In the genomic region with DNA sequence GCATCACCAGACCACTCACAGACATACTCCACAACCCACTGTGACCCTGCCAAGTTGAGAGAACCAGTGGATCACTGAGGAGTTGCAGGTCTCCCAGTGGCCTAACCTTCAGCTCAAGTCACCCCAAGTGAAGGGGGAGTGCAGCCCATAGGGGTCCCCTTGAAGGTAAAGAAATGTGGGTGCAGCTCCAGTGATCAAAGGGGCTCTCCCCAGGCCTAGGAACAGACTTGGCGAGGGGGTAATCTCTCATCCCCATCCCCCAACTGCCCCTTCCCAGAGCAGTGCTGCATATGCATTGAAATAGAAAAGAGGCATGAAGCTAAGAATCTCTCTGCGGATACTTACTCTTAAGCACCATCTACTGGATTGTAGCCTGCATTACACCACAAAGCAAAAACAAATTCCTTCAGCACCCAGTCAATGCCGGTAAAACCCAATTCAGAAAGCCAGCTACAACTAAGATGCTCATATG, we compare ENCODE assay signal across 8 cellular contexts. TPM values are rescaled to one million over a fixed set of nuclear protein-coding genes. Genes with fewer than 3 reads are reported as not detected.
DNase-seq lines count a peak whose midpoint lies in the region; ATAC-seq, FAIRE-seq and TF ChIP-seq lines count a peak whose summit lies in the region.

No MANE protein-coding gene starts in this region.

- no peaks in the 10 kb centered on the region for H4K20me1 ChIP-seq in OCI-LY3 (ENCODE audit: insufficient read depth, low read length)

- H3K4me1 ChIP-seq in OCI-LY3 (ENCODE audit: low read length) = no peaks in the 10 kb centered on the region
- peaks cover 0 to 4% (median 0%) of the 10 kb centered on the region in 3 donors for H3K4me1 ChIP-seq in pancreas

- no peak for TF ChIP-seq POLR2A in erythroblast (IDR thresholded peaks at IDR 0.05; ENCODE audit: low read length)

- H3K27ac ChIP-seq in OCI-LY3 (ENCODE audit: low read length) (no peak overlapping the region), pancreas (peak overlapping the region in 1 of 4 donors; percentile 2)

- CTCF ChIA-PET in activated CD4-positive, alpha-beta T cell treated with anti-CD3 and anti-CD28 coated beads for 36 hours (lab: Charles Lee) = interaction anchor here (0.7 to 5.0 kb wide), 7 partner anchors 9 to 175 kb away, joined by 3 to 48 read pairs (median 3); a partner anchor contains a TSS

- H3K27me3 Mint-ChIP-seq in activated CD4-positive, alpha-beta T cell treated with anti-CD3 and anti-CD28 coated beads for 36 hours = no peaks in the 10 kb centered on the region
- H3K27me3 Mint-ChIP-seq in HFFc6 (ENCODE audit: insufficient read depth) = peaks cover 3% of the 10 kb centered on the region

- no peaks in the 10 kb centered on the region for H3K4me1 Mint-ChIP-seq in activated CD4-positive, alpha-beta T cell treated with anti-CD3 and anti-CD28 coated beads for 36 hours
- peaks cover 7% of the 10 kb centered on the region; the same call in 1 of the 2 replicates for H3K4me1 Mint-ChIP-seq in HFFc6 (ENCODE audit: low read depth)

- H3K4me3 ChIP-seq in OCI-LY3 (ENCODE audit: low read length) (no peak overlapping the region), pancreas (no peak overlapping the region)

- H3K9ac ChIP-seq in OCI-LY3 (ENCODE audit: low read length) = no peak overlapping the region

- H3K9me3 ChIP-seq in OCI-LY3 (ENCODE audit: insufficient read depth, low read length) = no peaks in the 10 kb centered on the region
- peaks cover 0 to 2% (median 0%) of the 10 kb centered on the region in 4 donors for H3K9me3 ChIP-seq in pancreas

- no peak overlapping the region for H3K4me3 Mint-ChIP-seq in activated CD4-positive, alpha-beta T cell treated with anti-CD3 and anti-CD28 coated beads for 36 hours
- no peak overlapping the region for H3K4me3 Mint-ChIP-seq in HFFc6

- no peaks in the 10 kb centered on the region for H3K79me2 ChIP-seq in OCI-LY3 (ENCODE audit: low read length)

- no peak overlapping the region for H2AFZ ChIP-seq in OCI-LY3 (ENCODE audit: low read depth, low read length)

- no peaks in the 10 kb centered on the region for H3K9me3 Mint-ChIP-seq in activated CD4-positive, alpha-beta T cell treated with anti-CD3 and anti-CD28 coated beads for 36 hours (ENCODE audit: low read depth)
- no peaks in the 10 kb centered on the region for H3K9me3 Mint-ChIP-seq in HFFc6

- FAIRE-seq in pancreas (lab: Jason Lieb, UNC) = no peak

- H3K4me2 ChIP-seq in OCI-LY3 (ENCODE audit: low read length) = no peak overlapping the region

- POLR2A ChIA-PET in activated CD4-positive, alpha-beta T cell treated with anti-CD3 and anti-CD28 coated beads for 36 hours (lab: Charles Lee) = no interaction called here

- WGBS in pancreas, 2 donors = 20 to 23% methylated on average over 3 of the region's 3 CpGs

- TF ChIP-seq CTCF in HFFc6 (IDR thresholded peaks at IDR 0.05) (peak; percentile 67), OCI-LY3 (IDR thresholded peaks at IDR 0.05; ENCODE audit: low read depth, low read length) (peak; percentile 53), pancreas (IDR thresholded peaks at IDR 0.05) (peak in 3 of 4 donors; percentile 31 to 38 (median 36))

- intact Hi-C loops in activated CD4-positive, alpha-beta T cell treated with anti-CD3 and anti-CD28 coated beads for 36 hours (cut with DNase I, micrococcal nuclease) = loop anchor here (1.0 kb wide), 1 partner anchor 175 kb away; no protein-coding TSS in a partner anchor
- intact Hi-C loops in pancreas (cut with DNase I) = no loop called here

- no peak for DNase-seq in activated CD4-positive, alpha-beta T cell treated with anti-CD3 and anti-CD28 coated beads for 36 hours
- DNase-seq in activated CD4-positive, alpha-beta T cell treated with anti-CD3 and anti-CD28 coated beads, Interleukin-2, amount 50 U/mL, for 48 hours = no peak
- DNase-seq in HFFc6 = peak; percentile 8
- DNase-seq in erythroblast (lab: John Stamatoyannopoulos, UW) = peak; percentile 4 to 16
- peak in 1 of 6 donors; percentile 13 for DNase-seq in pancreas

- no peaks in the 10 kb centered on the region for H3K36me3 Mint-ChIP-seq in activated CD4-positive, alpha-beta T cell treated with anti-CD3 and anti-CD28 coated beads for 36 hours (ENCODE audit: low read depth)
- no peaks in the 10 kb centered on the region for H3K36me3 Mint-ChIP-seq in HFFc6 (ENCODE audit: low read depth)

- H3K27me3 ChIP-seq in OCI-LY3 (ENCODE audit: low read depth, low read length) (no peaks in the 10 kb centered on the region), pancreas (no peaks in the 10 kb centered on the region)

- ATAC-seq in activated CD4-positive, alpha-beta T cell treated with anti-CD3 and anti-CD28 coated beads for 36 hours = peak; percentile 47
- peak; percentile 80 to 96 (median 90) for ATAC-seq in pancreas
- ATAC-seq in HG03139 (IDR thresholded peaks at IDR 0.05; ENCODE audit: unreplicated experiment) = no peak
- ATAC-seq in HG03045 (IDR thresholded peaks at IDR 0.05; ENCODE audit: unreplicated experiment) = no peak

- H3K27ac Mint-ChIP-seq in activated CD4-positive, alpha-beta T cell treated with anti-CD3 and anti-CD28 coated beads for 36 hours = no peak overlapping the region
- no peak overlapping the region for H3K27ac Mint-ChIP-seq in HFFc6

- H3K36me3 ChIP-seq in OCI-LY3 (replicated peaks; ENCODE audit: low read depth, low read length) = no peaks in the 10 kb centered on the region
- no peaks in the 10 kb centered on the region for H3K36me3 ChIP-seq in pancreas

RNA-seq across cellular contexts. Expression of a gene that starts 27.0 kb away (rescaled TPM):
- 1 to 10 TPM; 3.8 to 4.0 TPM for total RNA-seq in activated CD4-positive, alpha-beta T cell treated with anti-CD3 and anti-CD28 coated beads for 36 hours
- 1 to 10 TPM; 2.9 to 4.0 (median 3.8) TPM for total RNA-seq in HFFc6 (2021; fragmentation: NEBNext Ultra II Directional; extraction: Animal tissue kit (Norgen Biotek cat#: 25700))
- 1 to 10 TPM; 1.5 to 2.8 (median 2.0) TPM for total RNA-seq in pancreas
- 1 to 10 TPM; 1.4 to 3.0 TPM for polyA plus RNA-seq in pancreas

Comparison
In these comparisons a context has a peak if more than half of its experiments do, and no peak if none do; other contexts are left out.
1. ATAC-seq: peak in activated CD4-positive, alpha-beta T cell treated with anti-CD3 and anti-CD28 coated beads for 36 hours (single experiment) and pancreas (4 of 4); none in HG03139 (single experiment) and HG03045 (single experiment).
2. DNase-seq: peak in HFFc6 (single experiment) and erythroblast (2 of 2); none in activated CD4-positive, alpha-beta T cell treated with anti-CD3 and anti-CD28 coated beads for 36 hours (single experiment) and activated CD4-positive, alpha-beta T cell treated with anti-CD3 and anti-CD28 coated beads, Interleukin-2, amount 50 U/mL, for 48 hours (0 of 2).
3. intact Hi-C loops: an anchor here in activated CD4-positive, alpha-beta T cell treated with anti-CD3 and anti-CD28 coated beads for 36 hours (1.0 kb wide); none called in pancreas.
4. Peak in every context shown above with its lines, with median percentiles within 50 percentile points of each other: CTCF ChIP-seq.